Comparison of ENCODE assay signal across 13 cellular contexts in genomic region chr20:32829291-32830005, GRCh38. TPM values are rescaled to one million over a fixed set of nuclear protein-coding genes. Genes with fewer than 3 reads are reported as not detected.
DNase-seq lines count a peak whose midpoint lies in the region; ATAC-seq and TF ChIP-seq lines count a peak whose summit lies in the region.
"Had no signal": no experiment of that assay in that cellular context is flagged by ENCODE, and none has a peak within 500 bp of the region (broad histone marks: within the 10 kb centered on the region; RNA-seq: fewer than 3 reads in every experiment).

No MANE protein-coding gene starts in this region.

- no peaks in the 10 kb centered on the region for H3K27me3 Mint-ChIP-seq in activated naive CD8-positive, alpha-beta T cell
- H3K27me3 Mint-ChIP-seq in activated naive CD8-positive, alpha-beta T cell treated with anti-CD3 and anti-CD28 coated beads, Interleukin-2, amount 50 U/mL, for 24 hours: no peaks in the 10 kb centered on the region
- no peaks in the 10 kb centered on the region for H3K27me3 Mint-ChIP-seq in dendritic cell treated with granulocyte-macrophage colony-stimulating factor and Interleukin-4, amounts not matched to agents 40 ng/mL and 50 ng/mL, for 4 days
- H3K27me3 Mint-ChIP-seq in activated T-helper 1 cell treated with anti-CD3 and anti-CD28 coated beads, Interleukin-12 subunit alpha, Interleukin-12 subunit beta, Interleukin-2, Interleukin-4 antibody, amounts not matched to agents 30 ng/mL and 10 ng/mL and 1 ng/mL, durations not matched to agents 14 hours and 24 hours and 36 hours (ENCODE audit: insufficient read depth): no peaks in the 10 kb centered on the region

- H3K4me1 ChIP-seq in neutrophil (ENCODE audit: control insufficient read depth in 1 of 2, insufficient read depth in 1 of 2, low read depth in 1 of 2, low read length in 1 of 2): peaks cover 15 to 16% of the 10 kb centered on the region in 2 experiments
- peaks cover 21% of the 10 kb centered on the region for H3K4me1 ChIP-seq in upper lobe of right lung
- H3K4me1 ChIP-seq in A673 (ENCODE audit: insufficient read depth, low read length, poor library complexity, severe bottlenecking): no peaks in the 10 kb centered on the region

- ATAC-seq in activated naive CD8-positive, alpha-beta T cell treated with anti-CD3 and anti-CD28 coated beads, Interleukin-2, amount 50 U/mL, for 24 hours: no peak
- ATAC-seq in upper lobe of right lung: no peak

- BruUV-seq in A673 (replicated peaks; lab: Mats Ljungman, UMichigan): no TSS peak

- no peak overlapping the region for H3K4me3 ChIP-seq in neutrophil (ENCODE audit: low read depth in 1 of 2, low read length in 1 of 2)
- H3K4me3 ChIP-seq in upper lobe of right lung: no peak overlapping the region
- H3K4me3 ChIP-seq in A673 (ENCODE audit: low read depth, low read length, poor library complexity, severe bottlenecking): no peak overlapping the region

- no peak for DNase-seq in activated naive CD8-positive, alpha-beta T cell treated with anti-CD3 and anti-CD28 coated beads, Interleukin-2, amount 50 U/mL, for 24 hours
- DNase-seq in upper lobe of right lung (no peak), A673 (ENCODE audit: low spot score) (no peak), kidney glomerular epithelial cell (lab: John Stamatoyannopoulos, UW) (no peak)
- DNase-seq in activated T-helper 1 cell treated with anti-CD3 and anti-CD28 coated beads, Interleukin-12 subunit alpha, Interleukin-12 subunit beta, Interleukin-2, Interleukin-4 antibody, amounts not matched to agents 30 ng/mL and 10 ng/mL and 1 ng/mL, durations not matched to agents 14 hours and 24 hours and 36 hours (ENCODE audit: low spot score): no peak
- DNase-seq: activated CD4-positive, CD25-positive, alpha-beta regulatory T cell; AML-193; NCI-H524 treated with DMSO at 0.1 percent for 48 hours; SHP77 had no signal

- peak overlapping the region; percentile 78 for H3K27ac ChIP-seq in neutrophil
- peak overlapping the region; percentile 55 for H3K27ac ChIP-seq in upper lobe of right lung
- H3K27ac ChIP-seq in A673 (ENCODE audit: low read depth, low read length, poor library complexity, severe bottlenecking): no peak overlapping the region

- POLR2A ChIA-PET in A673 (lab: Charles Lee; ENCODE audit: low non-redundant PET): no interaction called here

- no peaks in the 10 kb centered on the region for H3K9me3 Mint-ChIP-seq in activated naive CD8-positive, alpha-beta T cell (ENCODE audit: low read depth)
- no peaks in the 10 kb centered on the region for H3K9me3 Mint-ChIP-seq in activated naive CD8-positive, alpha-beta T cell treated with anti-CD3 and anti-CD28 coated beads, Interleukin-2, amount 50 U/mL, for 24 hours
- H3K9me3 Mint-ChIP-seq in dendritic cell treated with granulocyte-macrophage colony-stimulating factor and Interleukin-4, amounts not matched to agents 40 ng/mL and 50 ng/mL, for 4 days: no peaks in the 10 kb centered on the region
- no peaks in the 10 kb centered on the region for H3K9me3 Mint-ChIP-seq in activated T-helper 1 cell treated with anti-CD3 and anti-CD28 coated beads, Interleukin-12 subunit alpha, Interleukin-12 subunit beta, Interleukin-2, Interleukin-4 antibody, amounts not matched to agents 30 ng/mL and 10 ng/mL and 1 ng/mL, durations not matched to agents 14 hours and 24 hours and 36 hours

- CTCF ChIA-PET in A673 (lab: Charles Lee): no interaction called here

- TF ChIP-seq CTCF in neutrophil (IDR thresholded peaks at IDR 0.05): no peak
- no peak for TF ChIP-seq CTCF in upper lobe of right lung (IDR thresholded peaks at IDR 0.05)
- no peak for TF ChIP-seq CTCF in A673 (conservative IDR thresholded peaks at IDR 0.05; ENCODE audit: low read depth, low read length)

- H3K36me3 ChIP-seq in neutrophil: peaks cover 43% of the 10 kb centered on the region
- peaks cover 55% of the 10 kb centered on the region for H3K36me3 ChIP-seq in upper lobe of right lung
- H3K36me3 ChIP-seq in A673 (ENCODE audit: insufficient read depth, low read length, poor library complexity, severe bottlenecking): peaks cover 80% of the 10 kb centered on the region

- H3K4me1 Mint-ChIP-seq in activated naive CD8-positive, alpha-beta T cell (ENCODE audit: low read depth): peaks cover 71% of the 10 kb centered on the region
- peaks cover 49% of the 10 kb centered on the region for H3K4me1 Mint-ChIP-seq in activated naive CD8-positive, alpha-beta T cell treated with anti-CD3 and anti-CD28 coated beads, Interleukin-2, amount 50 U/mL, for 24 hours
- H3K4me1 Mint-ChIP-seq in dendritic cell treated with granulocyte-macrophage colony-stimulating factor and Interleukin-4, amounts not matched to agents 40 ng/mL and 50 ng/mL, for 4 days (ENCODE audit: low read depth): peaks cover 36% of the 10 kb centered on the region
- peaks cover 50% of the 10 kb centered on the region for H3K4me1 Mint-ChIP-seq in activated T-helper 1 cell treated with anti-CD3 and anti-CD28 coated beads, Interleukin-12 subunit alpha, Interleukin-12 subunit beta, Interleukin-2, Interleukin-4 antibody, amounts not matched to agents 30 ng/mL and 10 ng/mL and 1 ng/mL, durations not matched to agents 14 hours and 24 hours and 36 hours (ENCODE audit: low read depth)

- peaks cover 13% of the 10 kb centered on the region for H3K36me3 Mint-ChIP-seq in activated naive CD8-positive, alpha-beta T cell
- H3K36me3 Mint-ChIP-seq in activated naive CD8-positive, alpha-beta T cell treated with anti-CD3 and anti-CD28 coated beads, Interleukin-2, amount 50 U/mL, for 24 hours (ENCODE audit: low read depth): peaks cover 58% of the 10 kb centered on the region
- peaks cover 87% of the 10 kb centered on the region for H3K36me3 Mint-ChIP-seq in dendritic cell treated with granulocyte-macrophage colony-stimulating factor and Interleukin-4, amounts not matched to agents 40 ng/mL and 50 ng/mL, for 4 days (ENCODE audit: low read depth)
- peaks cover 39% of the 10 kb centered on the region for H3K36me3 Mint-ChIP-seq in activated T-helper 1 cell treated with anti-CD3 and anti-CD28 coated beads, Interleukin-12 subunit alpha, Interleukin-12 subunit beta, Interleukin-2, Interleukin-4 antibody, amounts not matched to agents 30 ng/mL and 10 ng/mL and 1 ng/mL, durations not matched to agents 14 hours and 24 hours and 36 hours (ENCODE audit: low read depth)

- intact Hi-C loops in dendritic cell treated with granulocyte-macrophage colony-stimulating factor and Interleukin-4, amounts not matched to agents 40 ng/mL and 50 ng/mL, for 4 days (cut with micrococcal nuclease): loop anchor here (1.0 kb wide), 1 partner anchor 9 kb away; no protein-coding TSS in a partner anchor
- intact Hi-C loops in upper lobe of right lung (cut with DNase I): no loop called here
- intact Hi-C loops in activated T-helper 1 cell treated with anti-CD3 and anti-CD28 coated beads, Interleukin-12 subunit alpha, Interleukin-12 subunit beta, Interleukin-2, Interleukin-4 antibody, amounts not matched to agents 30 ng/mL and 10 ng/mL and 1 ng/mL, durations not matched to agents 14 hours and 24 hours and 36 hours (cut with micrococcal nuclease): loop anchor here (5.0 kb wide), 1 partner anchor 37 kb away; no protein-coding TSS in a partner anchor
- intact Hi-C loops in A673 (cut with micrococcal nuclease; ENCODE audit: unreplicated experiment): no loop called here

- H3K9me3 ChIP-seq in neutrophil: no peaks in the 10 kb centered on the region
- no peaks in the 10 kb centered on the region for H3K9me3 ChIP-seq in upper lobe of right lung
- no peaks in the 10 kb centered on the region for H3K9me3 ChIP-seq in A673 (ENCODE audit: low read depth, low read length, poor library complexity, severe bottlenecking)

- peak overlapping the region; percentile 80 for H3K27ac Mint-ChIP-seq in activated naive CD8-positive, alpha-beta T cell
- no peak overlapping the region for H3K27ac Mint-ChIP-seq in activated naive CD8-positive, alpha-beta T cell treated with anti-CD3 and anti-CD28 coated beads, Interleukin-2, amount 50 U/mL, for 24 hours
- peak overlapping the region; percentile 90 for H3K27ac Mint-ChIP-seq in dendritic cell treated with granulocyte-macrophage colony-stimulating factor and Interleukin-4, amounts not matched to agents 40 ng/mL and 50 ng/mL, for 4 days
- H3K27ac Mint-ChIP-seq in activated T-helper 1 cell treated with anti-CD3 and anti-CD28 coated beads, Interleukin-12 subunit alpha, Interleukin-12 subunit beta, Interleukin-2, Interleukin-4 antibody, amounts not matched to agents 30 ng/mL and 10 ng/mL and 1 ng/mL, durations not matched to agents 14 hours and 24 hours and 36 hours: no peak overlapping the region

- H3K4me3 Mint-ChIP-seq in activated naive CD8-positive, alpha-beta T cell: no peak overlapping the region
- H3K4me3 Mint-ChIP-seq in activated naive CD8-positive, alpha-beta T cell treated with anti-CD3 and anti-CD28 coated beads, Interleukin-2, amount 50 U/mL, for 24 hours: no peak overlapping the region
- H3K4me3 Mint-ChIP-seq in dendritic cell treated with granulocyte-macrophage colony-stimulating factor and Interleukin-4, amounts not matched to agents 40 ng/mL and 50 ng/mL, for 4 days: no peak overlapping the region
- no peak overlapping the region for H3K4me3 Mint-ChIP-seq in activated T-helper 1 cell treated with anti-CD3 and anti-CD28 coated beads, Interleukin-12 subunit alpha, Interleukin-12 subunit beta, Interleukin-2, Interleukin-4 antibody, amounts not matched to agents 30 ng/mL and 10 ng/mL and 1 ng/mL, durations not matched to agents 14 hours and 24 hours and 36 hours

- no peaks in the 10 kb centered on the region for H3K27me3 ChIP-seq in neutrophil
- no peaks in the 10 kb centered on the region for H3K27me3 ChIP-seq in upper lobe of right lung
- no peaks in the 10 kb centered on the region for H3K27me3 ChIP-seq in A673 (replicated peaks; ENCODE audit: insufficient read depth, low read depth, low read length, poor library complexity)

RNA-seq across cellular contexts. Expression of gene MAPRE1, which starts 9.7 kb away (rescaled TPM):
- total RNA-seq in upper lobe of right lung (88.5 TPM), A673 (2021) (183 and 201 TPM in 2 replicates)
- 142 and 146 TPM in 2 replicates for total RNA-seq in activated T-helper 1 cell treated with anti-CD3 and anti-CD28 coated beads, Interleukin-12 subunit alpha, Interleukin-12 subunit beta, Interleukin-2, Interleukin-4 antibody, amounts not matched to agents 30 ng/mL and 10 ng/mL and 1 ng/mL, durations not matched to agents 14 hours and 24 hours and 36 hours

RNA-seq across cellular contexts. Expression of gene EFCAB8, which starts 29.3 kb away (rescaled TPM):
- 0.72 TPM for total RNA-seq in upper lobe of right lung
- total RNA-seq in activated T-helper 1 cell treated with anti-CD3 and anti-CD28 coated beads, Interleukin-12 subunit alpha, Interleukin-12 subunit beta, Interleukin-2, Interleukin-4 antibody, amounts not matched to agents 30 ng/mL and 10 ng/mL and 1 ng/mL, durations not matched to agents 14 hours and 24 hours and 36 hours: 0.05 and 0.39 TPM in 2 replicates
- total RNA-seq in A673 (2021): 0.13 TPM in 1 of 2 replicates, not detected in the other
- total RNA-seq: MCF 10A had no signal

Comparison
In these comparisons a context has a peak if more than half of its experiments do, and no peak if none do; other contexts are left out.
1. H3K27ac Mint-ChIP-seq: peak in activated naive CD8-positive, alpha-beta T cell (single experiment) and dendritic cell treated with granulocyte-macrophage colony-stimulating factor and Interleukin-4, amounts not matched to agents 40 ng/mL and 50 ng/mL, for 4 days (single experiment); none in activated naive CD8-positive, alpha-beta T cell treated with anti-CD3 and anti-CD28 coated beads, Interleukin-2, amount 50 U/mL, for 24 hours (single experiment) and activated T-helper 1 cell treated with anti-CD3 and anti-CD28 coated beads, Interleukin-12 subunit alpha, Interleukin-12 subunit beta, Interleukin-2, Interleukin-4 antibody, amounts not matched to agents 30 ng/mL and 10 ng/mL and 1 ng/mL, durations not matched to agents 14 hours and 24 hours and 36 hours (single experiment).
2. intact Hi-C loops: an anchor here in dendritic cell treated with granulocyte-macrophage colony-stimulating factor and Interleukin-4, amounts not matched to agents 40 ng/mL and 50 ng/mL, for 4 days (1.0 kb wide) and activated T-helper 1 cell treated with anti-CD3 and anti-CD28 coated beads, Interleukin-12 subunit alpha, Interleukin-12 subunit beta, Interleukin-2, Interleukin-4 antibody, amounts not matched to agents 30 ng/mL and 10 ng/mL and 1 ng/mL, durations not matched to agents 14 hours and 24 hours and 36 hours (5.0 kb wide); none called in upper lobe of right lung and A673.